ENCODE assay signal across 12 cellular contexts in the genomic region with DNA sequence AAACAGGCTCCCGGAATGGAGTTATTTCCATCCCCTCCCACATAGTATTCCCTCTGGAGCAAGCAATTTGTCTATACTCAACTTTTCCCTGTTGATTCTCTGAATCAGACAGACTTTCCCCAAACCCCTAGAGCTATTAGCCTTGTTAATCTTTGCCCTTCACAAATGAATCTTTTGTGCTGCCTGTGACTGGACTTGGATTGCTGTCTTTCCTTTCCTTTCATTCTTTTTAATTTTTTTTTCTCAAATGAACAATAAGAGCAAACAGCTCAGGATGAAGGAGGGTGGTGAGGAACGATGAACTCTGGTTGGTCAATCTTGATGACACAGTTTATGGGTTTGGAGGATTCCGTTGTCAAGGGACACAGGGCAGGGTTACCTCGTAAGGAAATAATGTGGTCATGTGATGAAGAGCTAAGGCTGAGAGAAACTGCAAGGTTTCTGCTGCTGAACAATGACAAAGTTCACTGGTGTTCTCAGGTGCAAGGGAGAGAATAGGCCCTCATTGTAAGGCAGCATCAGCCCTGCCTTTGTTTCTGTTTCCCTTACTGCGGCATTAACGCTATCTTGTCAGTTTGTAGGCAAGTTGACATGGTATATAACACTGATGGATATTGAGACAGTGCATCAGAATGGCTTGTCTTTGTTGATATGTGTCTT.
DNase-seq lines count a peak whose midpoint lies in the region; ATAC-seq lines count a peak whose summit lies in the region.
"Had no signal": no experiment of that assay in that cellular context is flagged by ENCODE, and none has a peak within 500 bp of the region (broad histone marks: within the 10 kb centered on the region; RNA-seq: fewer than 3 reads in every experiment).

No MANE protein-coding gene starts in this region.

- H3K27ac ChIP-seq in epithelial cell of prostate, result no peak overlapping the region
- H3K27ac ChIP-seq: heart right ventricle had no signal

- DNase-seq in NCI-H2029 (lab: John Stamatoyannopoulos, UW) (peak; percentile 28), NCI-H2029 treated with DMSO at 0.1 percent for 48 hours (lab: John Stamatoyannopoulos, UW) (no peak), NT2/D1 (ENCODE audit: low read depth, low spot score) (peak; percentile 39), epithelial cell of prostate (ENCODE audit: low read depth, low spot score) (peak; percentile 71), pons (ENCODE audit: low spot score) (peak; percentile 74), NCI-H2107 treated with DMSO at 0.1 percent for 48 hours (lab: John Stamatoyannopoulos, UW; ENCODE audit: unreplicated experiment) (no peak)
- DNase-seq: activated CD4-positive, alpha-beta T cell treated with anti-CD3 and anti-CD28 coated beads, Interleukin-2, amount 10 ng/mL, durations not matched to agents 24 days and 14 days; activated gamma-delta T cell; heart right ventricle; stimulated activated naive B cell treated with anti-CD40 and anti-IgM and Interleukin-4, amounts not matched to agents 10 μg/mL and 1 μg/mL and 100 μg/mL, for 72 hours had no signal

- H3K9me3 ChIP-seq in NT2/D1 (ENCODE audit: insufficient read depth, low read length), result no peaks in the 10 kb centered on the region

- no peak overlapping the region for H3K4me3 ChIP-seq in NT2/D1 (ENCODE audit: insufficient read length, low read depth)
- H3K4me3 ChIP-seq: heart right ventricle had no signal

- no peak overlapping the region for H3K9ac ChIP-seq in NT2/D1 (ENCODE audit: insufficient read length, low read depth)

- no peak for ATAC-seq in GM19397 (IDR thresholded peaks at IDR 0.05; ENCODE audit: unreplicated experiment)
- no peak for ATAC-seq in HG03097 (IDR thresholded peaks at IDR 0.05; ENCODE audit: low FRiP score, unreplicated experiment)
- ATAC-seq: stimulated activated naive B cell treated with anti-CD40 and anti-IgM and Interleukin-4, amounts not matched to agents 10 μg/mL and 1 μg/mL and 100 μg/mL, for 72 hours had no signal

- H3K36me3 ChIP-seq in NT2/D1 (ENCODE audit: insufficient read depth, insufficient read length, low read length), result no peaks in the 10 kb centered on the region
- H3K36me3 ChIP-seq: heart right ventricle had no signal

- H3K4me1 ChIP-seq in NT2/D1 (ENCODE audit: insufficient read depth, insufficient read length), result no peaks in the 10 kb centered on the region

- no peaks in the 10 kb centered on the region for H3K27me3 ChIP-seq in NT2/D1 (ENCODE audit: insufficient read depth, insufficient read length)
- H3K27me3 ChIP-seq: heart right ventricle had no signal

Comparison
In these comparisons a context has a peak if more than half of its experiments do, and no peak if none do; other contexts are left out.
1. DNase-seq: peak in NCI-H2029 (single experiment), NT2/D1 (single experiment), epithelial cell of prostate (single experiment) and pons (single experiment); none in NCI-H2029 treated with DMSO at 0.1 percent for 48 hours (single experiment) and NCI-H2107 treated with DMSO at 0.1 percent for 48 hours (single experiment).